In genomic region chr1:101364370-101365120, GRCh38 we compare ENCODE assay signal across 16 cellular contexts.
DNase-seq lines count a peak whose midpoint lies in the region; ATAC-seq and TF ChIP-seq lines count a peak whose summit lies in the region.
"Had no signal": no experiment of that assay in that cellular context is flagged by ENCODE, and none has a peak within 500 bp of the region (broad histone marks: within the 10 kb centered on the region; RNA-seq: fewer than 3 reads in every experiment).

No MANE protein-coding gene starts in this region.

- no peak overlapping the region for H3K4me2 ChIP-seq in smooth muscle cell
- H3K4me2 ChIP-seq: neural progenitor cell had no signal

- H3K4me3 ChIP-seq in astrocyte of the spinal cord (ENCODE audit: low read depth, low read length) (no peak overlapping the region), smooth muscle cell (no peak overlapping the region)
- H3K4me3 ChIP-seq: neural progenitor cell had no signal

- no peaks in the 10 kb centered on the region for H3K79me2 ChIP-seq in smooth muscle cell (ENCODE audit: low read depth)

- H3K9me3 ChIP-seq in smooth muscle cell (replicated peaks; ENCODE audit: low read depth): no peaks in the 10 kb centered on the region

- WGBS in smooth muscle cell (ENCODE audit: low lambda C conversion rate): 93% methylated on average over 3 of the region's 3 CpGs

- ATAC-seq in GM19351 (IDR thresholded peaks at IDR 0.05; ENCODE audit: unreplicated experiment) (peak; percentile 72), HG02798 (IDR thresholded peaks at IDR 0.05; ENCODE audit: poor library complexity, unreplicated experiment) (peak; percentile 61), HG03280 (IDR thresholded peaks at IDR 0.05; ENCODE audit: unreplicated experiment) (no peak), HG03521 (IDR thresholded peaks at IDR 0.05; ENCODE audit: unreplicated experiment) (no peak)
- ATAC-seq: T-cell, WTC11 had no signal

- no peak overlapping the region for H3K9ac ChIP-seq in smooth muscle cell (ENCODE audit: low read depth)
- H3K9ac ChIP-seq: neural progenitor cell had no signal

- H3K4me1 ChIP-seq in smooth muscle cell (ENCODE audit: low read depth): peaks cover 5% of the 10 kb centered on the region

- H3K27me3 ChIP-seq in smooth muscle cell (ENCODE audit: low read depth): no peaks in the 10 kb centered on the region
- H3K27me3 ChIP-seq: neural progenitor cell had no signal

- TF ChIP-seq CTCF in astrocyte of the spinal cord (IDR thresholded peaks at IDR 0.05; ENCODE audit: low read depth, low read length) (no peak), smooth muscle cell (IDR thresholded peaks at IDR 0.05; ENCODE audit: borderline replicate concordance, insufficient read depth, poor library complexity, severe bottlenecking) (no peak)

- peak; percentile 10 for DNase-seq in astrocyte of the spinal cord (ENCODE audit: low read depth, low spot score)
- DNase-seq in smooth muscle cell (lab: John Stamatoyannopoulos, UW; ENCODE audit: unreplicated experiment): no peak
- DNase-seq in LoVo (ENCODE audit: low spot score): no peak
- DNase-seq: activated CD8-positive, alpha-beta memory T cell treated with anti-CD3 and anti-CD28 coated beads for 24 hours; activated effector memory CD4-positive, alpha-beta T cell treated with anti-CD3 and anti-CD28 coated beads, Interleukin-2, amount 50 U/mL, for 16 hours; amniotic stem cell; DMS 273 treated with DMSO at 0.1 percent for 48 hours; glutamatergic neuron; NCI-H1092 treated with DMSO at 0.1 percent for 48 hours; T-cell had no signal

- no peaks in the 10 kb centered on the region for H3F3A ChIP-seq in smooth muscle cell (ENCODE audit: low read depth)

- no peaks in the 10 kb centered on the region for H3K36me3 ChIP-seq in smooth muscle cell (ENCODE audit: low read depth)
- H3K36me3 ChIP-seq: neural progenitor cell had no signal

- peak overlapping the region; percentile 9 for H2AFZ ChIP-seq in smooth muscle cell (ENCODE audit: low read depth)
- H2AFZ ChIP-seq: neural progenitor cell had no signal

- in situ Hi-C loops in astrocyte of the spinal cord (cut with HindIII; ENCODE audit: low sequenced_read_pairs): no loop called here

- H3K27ac ChIP-seq in smooth muscle cell (ENCODE audit: low read depth): peak overlapping the region; percentile 56
- H3K27ac ChIP-seq: neural progenitor cell had no signal

- H4K20me1 ChIP-seq in smooth muscle cell (ENCODE audit: low read depth): no peaks in the 10 kb centered on the region

Comparison
In these comparisons a context has a peak if more than half of its experiments do, and no peak if none do; other contexts are left out.
1. ATAC-seq: peak in GM19351 (single experiment) and HG02798 (single experiment); none in HG03280 (single experiment) and HG03521 (single experiment).